ENCODE assay signal across 8 cellular contexts in genomic region chr1:44730741-44731512, GRCh38. TPM values are rescaled to one million over a fixed set of nuclear protein-coding genes. Genes with fewer than 3 reads are reported as not detected.
DNase-seq lines count a peak whose midpoint lies in the region; ATAC-seq, FAIRE-seq and TF ChIP-seq lines count a peak whose summit lies in the region.

RNU5D-1 (minus strand) TSS chr1:44731170.

- no peaks in the 10 kb centered on the region for H3K27me3 ChIP-seq in bronchial epithelial cell (ENCODE audit: control insufficient read depth, insufficient read depth, low read length)
- no peaks in the 10 kb centered on the region for H3K27me3 ChIP-seq in spleen (replicated peaks in 1 of 7)

- 0 to 1% (median 1%) methylated on average over 19 of the region's 19 CpGs for WGBS in spleen, 5 donors

- H3K27ac ChIP-seq in VCaP (peak within 1 kb of the TSS; percentile 91), spleen (peak within 1 kb of the TSS; percentile 85 to 97 (median 92))

- no peaks in the 10 kb centered on the region for H3K36me3 ChIP-seq in bronchial epithelial cell (ENCODE audit: control insufficient read depth, insufficient read depth, low read length)
- no peaks in the 10 kb centered on the region for H3K36me3 ChIP-seq in spleen

- H3K9me3 ChIP-seq in spleen, result no peaks in the 10 kb centered on the region

- ATAC-seq in GM18907 (IDR thresholded peaks at IDR 0.05; ENCODE audit: unreplicated experiment) (peak; percentile 67), HG03139 (IDR thresholded peaks at IDR 0.05; ENCODE audit: unreplicated experiment) (peak; percentile 58)

- H3K4me3 ChIP-seq in bronchial epithelial cell (ENCODE audit: low read depth, low read length) (peak within 1 kb of the TSS; percentile 2), spleen (peak within 1 kb of the TSS in 5 of 8 donors; percentile 4 to 57 (median 18))

- DNase-seq in AG08395 (ENCODE audit: low spot score), result peak; percentile 93
- peak; percentile 93 for DNase-seq in NCI-H2196 (lab: John Stamatoyannopoulos, UW; ENCODE audit: unreplicated experiment)
- DNase-seq in bronchial epithelial cell (ENCODE audit: low read depth), result peak; percentile 99
- DNase-seq in iris pigment epithelial cell (ENCODE audit: low read depth), result peak; percentile 96
- DNase-seq in spleen, result peak; percentile 96

- intact Hi-C loops in spleen (cut with DNase I; ENCODE audit: low total_unique reads), result loop anchor here (10.0 kb wide), 1 partner anchor 54 kb away; the partner anchor contains the start of gene BEST4

- TF ChIP-seq CTCF in VCaP (conservative IDR thresholded peaks at IDR 0.05), result peak; percentile 86
- peak; percentile 72 for TF ChIP-seq CTCF in bronchial epithelial cell (IDR thresholded peaks at IDR 0.05; ENCODE audit: insufficient read depth, low read length, severe bottlenecking)
- peak; percentile 65 to 97 (median 90) for TF ChIP-seq CTCF in spleen (IDR thresholded peaks at IDR 0.05 in 8 of 11, conservative IDR thresholded peaks at IDR 0.05 in 3 of 11)

- no peak for FAIRE-seq in bronchial epithelial cell (lab: Jason Lieb, UNC)

- H3K4me1 ChIP-seq in spleen, result peaks cover 14 to 40% (median 27%) of the 10 kb centered on the region in 6 donors

- peak; percentile 69 to 94 (median 70) for TF ChIP-seq POLR2A in spleen (IDR thresholded peaks at IDR 0.05)

RNA-seq across cellular contexts. Expression of gene RNU5D-1, which starts in this region (rescaled TPM):
- total RNA-seq in bronchial epithelial cell, result not detected in 2 replicates
- total RNA-seq in spleen, result not detected
- not detected for polyA plus RNA-seq in spleen

Comparison
In these comparisons a context has a peak if more than half of its experiments do, and no peak if none do; other contexts are left out.
1. Peak in every context shown above with its lines: DNase-seq, ATAC-seq, H3K4me3 ChIP-seq and H3K27ac ChIP-seq.
2. Peak in DNase-seq and H3K4me3 ChIP-seq in bronchial epithelial cell; RNA of the gene not detected or under 1 TPM.
3. Peak in DNase-seq, H3K4me3 ChIP-seq and H3K27ac ChIP-seq in spleen; RNA of the gene not detected or under 1 TPM.